Comparison of ENCODE assay signal across 30 cellular contexts in the genomic region with DNA sequence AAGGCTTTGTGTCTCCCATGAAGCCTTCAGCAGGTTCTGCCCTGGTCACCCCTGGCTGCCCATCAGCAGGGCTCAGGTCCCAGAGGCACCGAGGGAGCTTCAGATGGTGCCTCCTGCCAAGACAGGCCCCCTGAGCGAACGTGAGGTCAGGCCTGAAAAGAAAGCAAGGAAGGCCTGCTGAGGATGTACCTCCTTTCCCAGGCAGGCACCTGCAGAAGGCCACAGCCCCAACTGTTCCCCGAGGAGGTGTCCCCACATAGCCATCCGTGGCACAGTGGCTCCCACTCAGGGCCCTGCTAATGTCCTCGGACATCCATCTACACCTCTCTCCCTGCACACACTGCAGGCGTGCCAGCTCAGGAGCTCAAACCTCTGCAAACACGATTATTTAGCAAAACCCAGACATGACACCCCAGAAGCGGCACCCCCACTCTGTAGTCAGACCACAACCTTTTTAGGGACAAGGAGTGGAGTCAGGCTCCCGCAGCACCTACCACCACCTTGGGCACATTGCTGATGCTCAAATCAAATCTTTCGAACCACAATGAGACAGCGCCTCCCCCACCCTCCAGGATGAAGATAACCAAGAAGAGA. TPM values are rescaled to one million over a fixed set of nuclear protein-coding genes. Genes with fewer than 3 reads are reported as not detected.
"Had no signal": no experiment of that assay in that cellular context is flagged by ENCODE, and none has a peak within 500 bp of the region (broad histone marks: within the 10 kb centered on the region; RNA-seq: fewer than 3 reads in every experiment).

No MANE protein-coding gene starts in this region.

- H3K36me3 ChIP-seq: adrenal gland, ascending aorta, cardiac muscle cell, gastroesophageal sphincter, left lung, neutrophil, ovary, prostate gland, uterus had no signal

- H3K4me1 Mint-ChIP-seq: activated naive CD8-positive, alpha-beta T cell treated with anti-CD3 and anti-CD28 coated beads for 36 hours; natural killer cell had no signal

- H3K9me3 Mint-ChIP-seq: activated naive CD4-positive, alpha-beta T cell treated with anti-CD3 and anti-CD28 coated beads for 36 hours; activated naive CD8-positive, alpha-beta T cell treated with anti-CD3 and anti-CD28 coated beads for 36 hours; activated T-helper 1 cell treated with anti-CD3 and anti-CD28 coated beads, Interleukin-12 subunit alpha, Interleukin-12 subunit beta, Interleukin-2, Interleukin-4 antibody, amounts not matched to agents 30 ng/mL and 10 ng/mL and 1 ng/mL, durations not matched to agents 14 hours and 24 hours and 36 hours; effector memory CD8-positive, alpha-beta T cell; natural killer cell; T-helper 1 cell treated with Interleukin-12 subunit alpha and Interleukin-12 subunit beta and Interleukin-4 antibody, amounts not matched to agents 30 μg/mL and 1 μg/mL, for 36 hours had no signal

- ATAC-seq: effector memory CD8-positive, alpha-beta T cell; gastroesophageal sphincter; left lung; natural killer cell had no signal

- H3K27ac Mint-ChIP-seq: activated naive CD4-positive, alpha-beta T cell treated with anti-CD3 and anti-CD28 coated beads for 36 hours; activated naive CD8-positive, alpha-beta T cell treated with anti-CD3 and anti-CD28 coated beads for 36 hours; activated T-helper 1 cell treated with anti-CD3 and anti-CD28 coated beads, Interleukin-12 subunit alpha, Interleukin-12 subunit beta, Interleukin-2, Interleukin-4 antibody, amounts not matched to agents 30 ng/mL and 10 ng/mL and 1 ng/mL, durations not matched to agents 14 hours and 24 hours and 36 hours; brain; effector memory CD8-positive, alpha-beta T cell; natural killer cell; T-helper 1 cell treated with Interleukin-12 subunit alpha and Interleukin-12 subunit beta and Interleukin-4 antibody, amounts not matched to agents 30 μg/mL and 1 μg/mL, for 36 hours had no signal

- H3K4me1 ChIP-seq: adrenal gland, ascending aorta, left lung, prostate gland, uterus had no signal

- H3K27me3 ChIP-seq: adrenal gland, ascending aorta, cardiac muscle cell, neutrophil, ovary had no signal

- H3K4me3 Mint-ChIP-seq: activated naive CD4-positive, alpha-beta T cell treated with anti-CD3 and anti-CD28 coated beads for 36 hours; activated naive CD8-positive, alpha-beta T cell treated with anti-CD3 and anti-CD28 coated beads for 36 hours; activated T-helper 1 cell treated with anti-CD3 and anti-CD28 coated beads, Interleukin-12 subunit alpha, Interleukin-12 subunit beta, Interleukin-2, Interleukin-4 antibody, amounts not matched to agents 30 ng/mL and 10 ng/mL and 1 ng/mL, durations not matched to agents 14 hours and 24 hours and 36 hours; brain; effector memory CD8-positive, alpha-beta T cell; natural killer cell; T-helper 1 cell treated with Interleukin-12 subunit alpha and Interleukin-12 subunit beta and Interleukin-4 antibody, amounts not matched to agents 30 μg/mL and 1 μg/mL, for 36 hours had no signal

- H3K9me3 ChIP-seq: adrenal gland, ascending aorta, left lung, neutrophil, ovary, prostate gland, uterus had no signal

- H3K27ac ChIP-seq: adrenal gland, ascending aorta, cardiac muscle cell, gastroesophageal sphincter, left lung, neutrophil, ovary, prostate gland, uterus, VCaP had no signal

- H3K4me3 ChIP-seq: adrenal gland, ascending aorta, cardiac muscle cell, gastroesophageal sphincter, left lung, lung, ovary, prostate gland, uterus had no signal

- H3K36me3 Mint-ChIP-seq: activated naive CD8-positive, alpha-beta T cell treated with anti-CD3 and anti-CD28 coated beads for 36 hours; brain; natural killer cell had no signal

- DNase-seq: activated CD4-positive, alpha-beta T cell treated with anti-CD3 and anti-CD28 coated beads for 4 hours; activated CD4-positive, alpha-beta T cell treated with anti-CD3 and anti-CD28 coated beads, Interleukin-2, amount 50 U/mL, for 4 hours; activated effector memory CD4-positive, alpha-beta T cell treated with anti-CD3 and anti-CD28 coated beads, Interleukin-2, amount 50 U/mL, for 16 hours; activated naive CD4-positive, alpha-beta T cell treated with anti-CD3 and anti-CD28 coated beads for 36 hours; activated naive CD8-positive, alpha-beta T cell treated with anti-CD3 and anti-CD28 coated beads for 36 hours; cortex of kidney; effector memory CD8-positive, alpha-beta T cell; erythroblast; kidney glomerular epithelial cell; mesendoderm; natural killer cell; ovary; retina; stimulated activated naive CD4-positive, alpha-beta T cell treated with Interleukin-2 at 50 U/mL for 16 hours; SW 1271; T-helper 9 cell; trophoblast cell; uterus had no signal

RNA-seq across cellular contexts. Expression of a gene that starts 36.9 kb away (rescaled TPM):
- total RNA-seq: activated naive CD4-positive, alpha-beta T cell treated with anti-CD3 and anti-CD28 coated beads for 36 hours; activated naive CD8-positive, alpha-beta T cell treated with anti-CD3 and anti-CD28 coated beads for 36 hours; activated T-helper 1 cell treated with anti-CD3 and anti-CD28 coated beads, Interleukin-12 subunit alpha, Interleukin-12 subunit beta, Interleukin-2, Interleukin-4 antibody, amounts not matched to agents 30 ng/mL and 10 ng/mL and 1 ng/mL, durations not matched to agents 14 hours and 24 hours and 36 hours had no signal
- polyA plus RNA-seq: cardiac muscle cell had no signal
